16 cellular contexts compared by ENCODE assay signal in genomic region chr17:40562841-40563370, GRCh38. TPM values are rescaled to one million over a fixed set of nuclear protein-coding genes. Genes with fewer than 3 reads are reported as not detected.
DNase-seq lines count a peak whose midpoint lies in the region; TF ChIP-seq lines count a peak whose summit lies in the region.
"Had no signal": no experiment of that assay in that cellular context is flagged by ENCODE, and none has a peak within 500 bp of the region (broad histone marks: within the 10 kb centered on the region; RNA-seq: fewer than 3 reads in every experiment).

No MANE protein-coding gene starts in this region.

- in situ Hi-C loops in GM23248 (cut with MboI) = no loop called here

- no peak overlapping the region for H3K27ac ChIP-seq in GM23248
- H3K27ac ChIP-seq: epithelial cell of prostate, hepatocyte, left ventricle myocardium inferior, neutrophil, vagina had no signal

- peaks cover 4% of the 10 kb centered on the region for H3K9me3 Mint-ChIP-seq in activated naive CD4-positive, alpha-beta T cell treated with anti-CD3 and anti-CD28 coated beads for 36 hours
- H3K9me3 Mint-ChIP-seq in chondrocyte (ENCODE audit: low read depth) = peaks cover 8% of the 10 kb centered on the region
- no peaks in the 10 kb centered on the region for H3K9me3 Mint-ChIP-seq in stimulated activated naive CD8-positive, alpha-beta T cell treated with anti-CD3 and anti-CD28 coated beads, Interleukin-15, Interleukin-2, amounts not matched to agents 100 ng/mL and 50 ng/mL, for 24 hours

- H3K4me3 ChIP-seq in GM23248 = no peak overlapping the region
- H3K4me3 ChIP-seq: hepatocyte, left ventricle myocardium inferior, vagina had no signal

- peaks cover 74% of the 10 kb centered on the region for H3K36me3 Mint-ChIP-seq in activated naive CD4-positive, alpha-beta T cell treated with anti-CD3 and anti-CD28 coated beads for 36 hours (ENCODE audit: low read depth)
- no peaks in the 10 kb centered on the region for H3K36me3 Mint-ChIP-seq in chondrocyte (ENCODE audit: low read depth)
- peaks cover 73% of the 10 kb centered on the region for H3K36me3 Mint-ChIP-seq in stimulated activated naive CD8-positive, alpha-beta T cell treated with anti-CD3 and anti-CD28 coated beads, Interleukin-15, Interleukin-2, amounts not matched to agents 100 ng/mL and 50 ng/mL, for 24 hours (ENCODE audit: low read depth)

- no peak for TF ChIP-seq CTCF in chondrocyte (IDR thresholded peaks at IDR 0.05)

- H2AFZ ChIP-seq in GM23248 = no peak overlapping the region
- H2AFZ ChIP-seq: hepatocyte had no signal

- peak; percentile 17 for DNase-seq in activated naive CD4-positive, alpha-beta T cell treated with anti-CD3 and anti-CD28 coated beads for 36 hours
- DNase-seq in activated naive CD4-positive, alpha-beta T cell treated with Interleukin-2 at 50 U/mL for 16 hours = no peak
- DNase-seq in SK-N-DZ (ENCODE audit: low spot score) = peak; percentile 1
- DNase-seq in chondrocyte (ENCODE audit: low spot score) = no peak
- DNase-seq in medulla oblongata (ENCODE audit: extremely low spot score) = no peak
- DNase-seq in NCI-H2107 (lab: John Stamatoyannopoulos, UW) = no peak
- DNase-seq in GM23248 = no peak
- DNase-seq: central memory CD4-positive, alpha-beta T cell; left ventricle myocardium inferior; NCI-H82 had no signal

- H3K27ac Mint-ChIP-seq in activated naive CD4-positive, alpha-beta T cell treated with anti-CD3 and anti-CD28 coated beads for 36 hours = peak overlapping the region; percentile 100
- H3K27ac Mint-ChIP-seq in chondrocyte (ENCODE audit: unreplicated experiment) = peak overlapping the region; percentile 55
- H3K27ac Mint-ChIP-seq in stimulated activated naive CD8-positive, alpha-beta T cell treated with anti-CD3 and anti-CD28 coated beads, Interleukin-15, Interleukin-2, amounts not matched to agents 100 ng/mL and 50 ng/mL, for 24 hours = peak overlapping the region; percentile 100

- H3K9ac ChIP-seq in GM23248 = no peak overlapping the region

- H3F3A ChIP-seq in GM23248 (ENCODE audit: insufficient read depth) = 0 out of 2 replicates have a peak, but pooled peaks cover 4% of the 10 kb centered on the region

- H3K4me2 ChIP-seq in GM23248 (ENCODE audit: unreplicated experiment) = no peak overlapping the region
- H3K4me2 ChIP-seq: hepatocyte had no signal

- CTCF ChIA-PET in activated naive CD4-positive, alpha-beta T cell treated with anti-CD3 and anti-CD28 coated beads for 36 hours (lab: Charles Lee) = interaction anchor here (0.7 to 13.8 kb wide), 13 partner anchors 9 to 201 kb away, joined by 3 to 276 read pairs (median 6); partner anchors contain the start of gene TOP2A

- intact Hi-C loops in activated naive CD4-positive, alpha-beta T cell treated with anti-CD3 and anti-CD28 coated beads for 36 hours (cut with micrococcal nuclease) = loop anchor here (5.0 kb wide), 1 partner anchor 1104 kb away; no protein-coding TSS in a partner anchor

- no peaks in the 10 kb centered on the region for H3K79me2 ChIP-seq in GM23248 (ENCODE audit: insufficient read depth)
- H3K79me2 ChIP-seq: hepatocyte had no signal

- no peaks in the 10 kb centered on the region for H3K27me3 Mint-ChIP-seq in activated naive CD4-positive, alpha-beta T cell treated with anti-CD3 and anti-CD28 coated beads for 36 hours (ENCODE audit: low read depth)
- H3K27me3 Mint-ChIP-seq in chondrocyte (ENCODE audit: low read depth) = peaks cover 7% of the 10 kb centered on the region
- no peaks in the 10 kb centered on the region for H3K27me3 Mint-ChIP-seq in stimulated activated naive CD8-positive, alpha-beta T cell treated with anti-CD3 and anti-CD28 coated beads, Interleukin-15, Interleukin-2, amounts not matched to agents 100 ng/mL and 50 ng/mL, for 24 hours

- H3K4me1 Mint-ChIP-seq in activated naive CD4-positive, alpha-beta T cell treated with anti-CD3 and anti-CD28 coated beads for 36 hours (ENCODE audit: low read depth) = peaks cover 58% of the 10 kb centered on the region
- peaks cover 31% of the 10 kb centered on the region for H3K4me1 Mint-ChIP-seq in chondrocyte (ENCODE audit: low read depth)
- peaks cover 94% of the 10 kb centered on the region for H3K4me1 Mint-ChIP-seq in stimulated activated naive CD8-positive, alpha-beta T cell treated with anti-CD3 and anti-CD28 coated beads, Interleukin-15, Interleukin-2, amounts not matched to agents 100 ng/mL and 50 ng/mL, for 24 hours (ENCODE audit: low read depth)

- peak overlapping the region; percentile 96 for H3K4me3 Mint-ChIP-seq in activated naive CD4-positive, alpha-beta T cell treated with anti-CD3 and anti-CD28 coated beads for 36 hours
- no peak overlapping the region for H3K4me3 Mint-ChIP-seq in chondrocyte (ENCODE audit: unreplicated experiment)
- peak overlapping the region; percentile 93 for H3K4me3 Mint-ChIP-seq in stimulated activated naive CD8-positive, alpha-beta T cell treated with anti-CD3 and anti-CD28 coated beads, Interleukin-15, Interleukin-2, amounts not matched to agents 100 ng/mL and 50 ng/mL, for 24 hours

- H3K9me2 ChIP-seq in GM23248 (ENCODE audit: insufficient read depth) = no peaks in the 10 kb centered on the region

- H3K4me1 ChIP-seq in GM23248 (ENCODE audit: insufficient read depth) = peaks cover 12% of the 10 kb centered on the region

- WGBS in GM23248 (ENCODE audit: low coverage in 1 of 2, low lambda C conversion rate in 2 of 2, missing lambda C conversion rate in 2 of 2), 2 experiments = 85 to 88% methylated on average over 5 of the region's 5 CpGs

- H3K36me3 ChIP-seq in GM23248 (ENCODE audit: low read depth) = no peaks in the 10 kb centered on the region
- H3K36me3 ChIP-seq: left ventricle myocardium inferior, neutrophil, vagina had no signal

- H3K9me3 ChIP-seq in GM23248 (ENCODE audit: low read depth) = no peaks in the 10 kb centered on the region
- H3K9me3 ChIP-seq: neutrophil, vagina had no signal

- H4K20me1 ChIP-seq in GM23248 (ENCODE audit: insufficient read depth) = no peaks in the 10 kb centered on the region

- peaks cover 8% of the 10 kb centered on the region for H3K27me3 ChIP-seq in GM23248 (replicated peaks; ENCODE audit: insufficient read depth)
- H3K27me3 ChIP-seq: hepatocyte, vagina had no signal

RNA-seq across cellular contexts. Expression of gene CCR7, which starts 2.4 kb away (rescaled TPM):
- total RNA-seq in activated naive CD4-positive, alpha-beta T cell treated with anti-CD3 and anti-CD28 coated beads for 36 hours = 100 to 1,000 TPM; 150 to 156 TPM
- 0.07 TPM in 1 of 2 replicates, not detected in the other for polyA plus RNA-seq in SK-N-DZ (2014; cell fraction: cytosol; rRNA removed)
- not detected in 2 replicates for polyA plus RNA-seq in SK-N-DZ (2014; cell fraction: nucleus; rRNA removed)
- total RNA-seq in chondrocyte = not detected in 3 replicates
- not detected in 2 replicates for total RNA-seq in GM23248 (2014; rRNA removed; shearing (Covaris generic))
- polyA plus RNA-seq in GM23248 (2016; fragmentation: Nextera tagmentation; extraction: Ambion mirVana) = 0.68 and 1.2 TPM in 2 replicates
- total RNA-seq: left ventricle myocardium inferior, Right ventricle myocardium inferior, vagina had no signal

Comparison
In these comparisons a context has a peak if more than half of its experiments do, and no peak if none do; other contexts are left out.
1. DNase-seq: peak in activated naive CD4-positive, alpha-beta T cell treated with anti-CD3 and anti-CD28 coated beads for 36 hours (single experiment) and SK-N-DZ (single experiment); none in activated naive CD4-positive, alpha-beta T cell treated with Interleukin-2 at 50 U/mL for 16 hours (single experiment), chondrocyte (single experiment), medulla oblongata (single experiment), NCI-H2107 (single experiment) and GM23248 (single experiment).
2. RNA of gene CCR7, which starts 2.4 kb away (total RNA-seq): 150 to 156 TPM in activated naive CD4-positive, alpha-beta T cell treated with anti-CD3 and anti-CD28 coated beads for 36 hours; not detected in chondrocyte and not detected in GM23248; every median in the first group is over 100 times any median in the second.
3. Peak in every context shown above with its lines, with median percentiles within 50 percentile points of each other: H3K27ac Mint-ChIP-seq.